21 cellular contexts compared by ENCODE assay signal in the genomic region with DNA sequence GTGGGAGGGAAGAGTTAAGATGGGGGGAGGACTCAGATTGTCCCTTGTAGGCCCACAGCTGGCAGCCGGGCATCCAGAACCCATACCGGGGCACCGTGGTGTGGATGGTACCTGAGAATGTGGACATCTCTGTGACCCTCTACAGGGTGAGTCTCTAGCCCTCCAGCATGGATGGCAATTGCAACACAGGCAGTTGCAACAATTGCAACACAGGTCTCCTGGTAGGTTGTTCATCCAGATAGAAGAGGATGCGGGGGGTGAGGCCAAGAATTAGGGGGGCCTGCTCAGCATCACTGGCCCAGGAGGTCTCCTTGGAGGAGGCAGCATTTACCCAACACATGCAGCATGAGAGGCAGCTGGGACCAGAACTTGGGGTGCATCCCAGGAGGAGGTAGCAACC. TPM values are rescaled to one million over a fixed set of nuclear protein-coding genes. Genes with fewer than 3 reads are reported as not detected.
DNase-seq lines count a peak whose midpoint lies in the region; ATAC-seq and TF ChIP-seq lines count a peak whose summit lies in the region.
"Had no signal": no experiment of that assay in that cellular context is flagged by ENCODE, and none has a peak within 500 bp of the region (broad histone marks: within the 10 kb centered on the region; RNA-seq: fewer than 3 reads in every experiment).

No MANE protein-coding gene starts in this region.

- no peak for TF ChIP-seq CTCF in neutrophil (IDR thresholded peaks at IDR 0.05)

- CTCF ChIA-PET in CD4-positive, alpha-beta memory T cell (lab: Charles Lee; ENCODE audit: partially characterized antibody): interaction anchor here (4.8 to 5.1 kb wide), 2 partner anchors 9 to 38 kb away, joined by 41 to 50 read pairs; no protein-coding TSS in a partner anchor

- intact Hi-C loops in CD4-positive, alpha-beta memory T cell (cut with micrococcal nuclease): no loop called here
- intact Hi-C loops in activated T-helper 1 cell treated with anti-CD3 and anti-CD28 coated beads, Interleukin-12 subunit alpha, Interleukin-12 subunit beta, Interleukin-2, Interleukin-4 antibody, amounts not matched to agents 30 ng/mL and 10 ng/mL and 1 ng/mL, durations not matched to agents 14 hours and 24 hours and 36 hours (cut with micrococcal nuclease): loop anchor here (5.0 kb wide), 1 partner anchor 238 kb away; no protein-coding TSS in a partner anchor
- intact Hi-C loops in aorta (cut with DNase I): loop anchor here in 1 of 2 donors (5.0 kb wide), 1 partner anchor 157 kb away; a partner anchor contains a TSS
- intact Hi-C loops in right cardiac atrium (cut with DNase I): loop anchor here in 1 of 4 donors (5.0 kb wide), 1 partner anchor 33 kb away; a partner anchor contains a TSS

- no peak overlapping the region for H3K4me3 ChIP-seq in CD4-positive, alpha-beta memory T cell (ENCODE audit: low read length in 2 of 2)
- H3K4me3 ChIP-seq in neutrophil (ENCODE audit: low read depth in 1 of 2, low read length in 1 of 2): peak overlapping the region; percentile 28 to 99
- H3K4me3 ChIP-seq in aorta (ENCODE audit: low read length in 2 of 2): no peak overlapping the region
- no peak overlapping the region for H3K4me3 ChIP-seq in right cardiac atrium (ENCODE audit: low read length)
- H3K4me3 ChIP-seq: body of pancreas, lower lobe of right lung, smooth muscle cell had no signal

- no peaks in the 10 kb centered on the region for H3K27me3 Mint-ChIP-seq in CD4-positive, alpha-beta memory T cell
- peaks cover 1% of the 10 kb centered on the region for H3K27me3 Mint-ChIP-seq in activated T-helper 1 cell treated with anti-CD3 and anti-CD28 coated beads, Interleukin-12 subunit alpha, Interleukin-12 subunit beta, Interleukin-2, Interleukin-4 antibody, amounts not matched to agents 30 ng/mL and 10 ng/mL and 1 ng/mL, durations not matched to agents 14 hours and 24 hours and 36 hours (ENCODE audit: insufficient read depth)

- ATAC-seq in aorta (ENCODE audit: low FRiP score): no peak
- no peak for ATAC-seq in right cardiac atrium
- ATAC-seq: body of pancreas, lower lobe of right lung had no signal

- peaks cover 18 to 66% of the 10 kb centered on the region in 2 donors for H3K36me3 Mint-ChIP-seq in CD4-positive, alpha-beta memory T cell
- H3K36me3 Mint-ChIP-seq in activated T-helper 1 cell treated with anti-CD3 and anti-CD28 coated beads, Interleukin-12 subunit alpha, Interleukin-12 subunit beta, Interleukin-2, Interleukin-4 antibody, amounts not matched to agents 30 ng/mL and 10 ng/mL and 1 ng/mL, durations not matched to agents 14 hours and 24 hours and 36 hours (ENCODE audit: low read depth): peaks cover 30% of the 10 kb centered on the region

- peak overlapping the region in 5 of 8 donors; percentile 21 to 74 (median 34) for H3K4me3 Mint-ChIP-seq in CD4-positive, alpha-beta memory T cell
- H3K4me3 Mint-ChIP-seq in activated T-helper 1 cell treated with anti-CD3 and anti-CD28 coated beads, Interleukin-12 subunit alpha, Interleukin-12 subunit beta, Interleukin-2, Interleukin-4 antibody, amounts not matched to agents 30 ng/mL and 10 ng/mL and 1 ng/mL, durations not matched to agents 14 hours and 24 hours and 36 hours: peak overlapping the region; percentile 30

- H3K4me1 ChIP-seq in CD4-positive, alpha-beta memory T cell (ENCODE audit: insufficient read depth, low read length): peaks cover 40% of the 10 kb centered on the region
- H3K4me1 ChIP-seq in neutrophil (ENCODE audit: control insufficient read depth in 1 of 2, insufficient read depth in 1 of 2, low read depth in 1 of 2, low read length in 1 of 2): peaks cover 43 to 50% of the 10 kb centered on the region in 2 experiments
- no peaks in the 10 kb centered on the region for H3K4me1 ChIP-seq in aorta (ENCODE audit: control insufficient read depth in 1 of 2, insufficient read depth in 2 of 2, low read length in 2 of 2)
- H3K4me1 ChIP-seq in right cardiac atrium (ENCODE audit: control insufficient read depth, insufficient read depth, low read length): peaks cover 7% of the 10 kb centered on the region

- H3K9me3 Mint-ChIP-seq in CD4-positive, alpha-beta memory T cell: no peaks in the 10 kb centered on the region
- no peaks in the 10 kb centered on the region for H3K9me3 Mint-ChIP-seq in activated T-helper 1 cell treated with anti-CD3 and anti-CD28 coated beads, Interleukin-12 subunit alpha, Interleukin-12 subunit beta, Interleukin-2, Interleukin-4 antibody, amounts not matched to agents 30 ng/mL and 10 ng/mL and 1 ng/mL, durations not matched to agents 14 hours and 24 hours and 36 hours

- H3K27me3 ChIP-seq in CD4-positive, alpha-beta memory T cell (ENCODE audit: insufficient read depth, low read length): no peaks in the 10 kb centered on the region
- no peaks in the 10 kb centered on the region for H3K27me3 ChIP-seq in neutrophil
- H3K27me3 ChIP-seq in aorta (ENCODE audit: control insufficient read depth in 1 of 2, insufficient read depth in 2 of 2, low read length in 1 of 2): no peaks in the 10 kb centered on the region
- H3K27me3 ChIP-seq in right cardiac atrium (ENCODE audit: control insufficient read depth, insufficient read depth): no peaks in the 10 kb centered on the region
- H3K27me3 ChIP-seq: body of pancreas had no signal

- DNase-seq in SIG-M5 treated with dmso at 0.1 percent for 504 hours (lab: John Stamatoyannopoulos, UW; ENCODE audit: unreplicated experiment) (peak; percentile 18), SIG-M5 (lab: John Stamatoyannopoulos, UW) (no peak), aorta (no peak), anterior cingulate cortex (lab: John Stamatoyannopoulos, UW) (no peak), right cardiac atrium (no peak)
- DNase-seq in CD4-positive, alpha-beta memory T cell: no peak
- DNase-seq in activated T-helper 1 cell treated with anti-CD3 and anti-CD28 coated beads, Interleukin-12 subunit alpha, Interleukin-12 subunit beta, Interleukin-2, Interleukin-4 antibody, amounts not matched to agents 30 ng/mL and 10 ng/mL and 1 ng/mL, durations not matched to agents 14 hours and 24 hours and 36 hours (ENCODE audit: low spot score): no peak
- DNase-seq: 8988T; activated gamma-delta T cell; body of pancreas; hippocampal formation; islet precursor cell; lower lobe of right lung; NCI-H82; stimulated activated CD4-positive, alpha-beta T cell treated with anti-CD3 and anti-CD28 coated beads, Interleukin-4, amount 100 ng/mL, for 24 hours; SW 1271 had no signal

- WGBS in aorta, 2 donors: 81 to 89% methylated on average over 3 to 4 of the region's 4 CpGs
- WGBS in right cardiac atrium: 85% methylated on average over 4 of the region's 4 CpGs

- no peaks in the 10 kb centered on the region for H3K9me3 ChIP-seq in CD4-positive, alpha-beta memory T cell (ENCODE audit: control insufficient read depth in 1 of 2, low read length in 2 of 2)
- H3K9me3 ChIP-seq in neutrophil (no peaks in the 10 kb centered on the region), aorta (ENCODE audit: control insufficient read depth, low read length) (no peaks in the 10 kb centered on the region), right cardiac atrium (ENCODE audit: control insufficient read depth, low read length) (no peaks in the 10 kb centered on the region)
- H3K9me3 ChIP-seq: body of pancreas, lower lobe of right lung had no signal

- peaks cover 12 to 55% (median 34%) of the 10 kb centered on the region in 4 donors for H3K4me1 Mint-ChIP-seq in CD4-positive, alpha-beta memory T cell
- H3K4me1 Mint-ChIP-seq in activated T-helper 1 cell treated with anti-CD3 and anti-CD28 coated beads, Interleukin-12 subunit alpha, Interleukin-12 subunit beta, Interleukin-2, Interleukin-4 antibody, amounts not matched to agents 30 ng/mL and 10 ng/mL and 1 ng/mL, durations not matched to agents 14 hours and 24 hours and 36 hours (ENCODE audit: low read depth): peaks cover 38% of the 10 kb centered on the region

- peaks cover 41% of the 10 kb centered on the region for H3K36me3 ChIP-seq in CD4-positive, alpha-beta memory T cell (ENCODE audit: insufficient read depth, low read length)
- H3K36me3 ChIP-seq in neutrophil (peaks cover 64% of the 10 kb centered on the region), aorta (ENCODE audit: control insufficient read depth in 1 of 2, insufficient read depth in 2 of 2, low read length in 1 of 2) (peaks cover 5 to 10% of the 10 kb centered on the region in 2 donors)

- no peak overlapping the region for H3K27ac ChIP-seq in CD4-positive, alpha-beta memory T cell (ENCODE audit: low read depth, low read length)
- peak overlapping the region; percentile 95 for H3K27ac ChIP-seq in neutrophil
- no peak overlapping the region for H3K27ac ChIP-seq in aorta (ENCODE audit: low read depth in 1 of 2, low read length in 2 of 2)
- H3K27ac ChIP-seq in right cardiac atrium (ENCODE audit: low read length): no peak overlapping the region
- H3K27ac ChIP-seq: body of pancreas, lower lobe of right lung had no signal

- H3K27ac Mint-ChIP-seq in CD4-positive, alpha-beta memory T cell: peak overlapping the region in 6 of 7 donors; percentile 52 to 94 (median 68)
- H3K27ac Mint-ChIP-seq in activated T-helper 1 cell treated with anti-CD3 and anti-CD28 coated beads, Interleukin-12 subunit alpha, Interleukin-12 subunit beta, Interleukin-2, Interleukin-4 antibody, amounts not matched to agents 30 ng/mL and 10 ng/mL and 1 ng/mL, durations not matched to agents 14 hours and 24 hours and 36 hours: no peak overlapping the region
- H3K27ac Mint-ChIP-seq: progenitor cell of endocrine pancreas had no signal

- POLR2A ChIA-PET in CD4-positive, alpha-beta memory T cell (lab: Charles Lee; ENCODE audit: partially characterized antibody): interaction anchor here (1.1 to 17.1 kb wide), 5 partner anchors 9 to 73 kb away, joined by 3 to 403 read pairs (median 79); a partner anchor contains a TSS

RNA-seq across cellular contexts. Expression of a gene that starts 3.4 kb away (rescaled TPM):
- 100 to 1,000 TPM; 151 to 154 TPM for total RNA-seq in CD4-positive, alpha-beta memory T cell
- 10 to 100 TPM in 1 of 2 donors, 1 to 10 TPM in 1; 8.9 to 25.2 TPM for polyA plus RNA-seq in CD4-positive, alpha-beta memory T cell
- 168 and 178 TPM in 2 replicates for total RNA-seq in activated T-helper 1 cell treated with anti-CD3 and anti-CD28 coated beads, Interleukin-12 subunit alpha, Interleukin-12 subunit beta, Interleukin-2, Interleukin-4 antibody, amounts not matched to agents 30 ng/mL and 10 ng/mL and 1 ng/mL, durations not matched to agents 14 hours and 24 hours and 36 hours
- 100 to 1,000 TPM; 235 to 266 TPM for total RNA-seq in aorta
- 100 to 1,000 TPM in 1 of 2 donors, 10 to 100 TPM in 1; 53.2 to 316 TPM for polyA plus RNA-seq in aorta
- total RNA-seq in right cardiac atrium: 10 to 100 TPM; 43.9 to 80.2 (median 48.2) TPM
- 35.7 TPM for polyA plus RNA-seq in right cardiac atrium

RNA-seq across cellular contexts. Expression of a gene that starts 7.0 kb away (rescaled TPM):
- 10 to 100 TPM; 68.9 to 71.4 TPM for total RNA-seq in CD4-positive, alpha-beta memory T cell
- polyA plus RNA-seq in CD4-positive, alpha-beta memory T cell: 100 to 1,000 TPM; 130 to 164 TPM
- total RNA-seq in activated T-helper 1 cell treated with anti-CD3 and anti-CD28 coated beads, Interleukin-12 subunit alpha, Interleukin-12 subunit beta, Interleukin-2, Interleukin-4 antibody, amounts not matched to agents 30 ng/mL and 10 ng/mL and 1 ng/mL, durations not matched to agents 14 hours and 24 hours and 36 hours: 50.4 and 50.6 TPM in 2 replicates
- 10 to 100 TPM; 49.5 to 64.3 TPM for total RNA-seq in aorta
- 10 to 100 TPM; 67.5 to 83.4 TPM for polyA plus RNA-seq in aorta
- 10 to 100 TPM; 40.5 to 46.6 (median 45.9) TPM for total RNA-seq in right cardiac atrium
- 43.0 TPM for polyA plus RNA-seq in right cardiac atrium

RNA-seq across cellular contexts. Expression of a gene that starts 9.0 kb away (rescaled TPM):
- total RNA-seq in CD4-positive, alpha-beta memory T cell: 10 to 100 TPM; 24.6 to 27.5 TPM
- polyA plus RNA-seq in CD4-positive, alpha-beta memory T cell: 10 to 100 TPM; 70.1 to 74.9 TPM
- total RNA-seq in activated T-helper 1 cell treated with anti-CD3 and anti-CD28 coated beads, Interleukin-12 subunit alpha, Interleukin-12 subunit beta, Interleukin-2, Interleukin-4 antibody, amounts not matched to agents 30 ng/mL and 10 ng/mL and 1 ng/mL, durations not matched to agents 14 hours and 24 hours and 36 hours: 94.6 and 96.9 TPM in 2 replicates
- total RNA-seq in aorta (10 to 100 TPM; 21.7 to 29.3 TPM), right cardiac atrium (10 to 100 TPM; 32.6 to 35.3 (median 34.9) TPM)
- polyA plus RNA-seq in aorta (10 to 100 TPM; 37.1 to 42.5 TPM), right cardiac atrium (56.8 TPM)

RNA-seq across cellular contexts. Expression of a gene that starts 16.3 kb away (rescaled TPM):
- 1 to 10 TPM; 1.6 to 2.7 TPM for total RNA-seq in CD4-positive, alpha-beta memory T cell
- 1 to 10 TPM in 1 of 2 donors, not detected in 1; 1.2 TPM for polyA plus RNA-seq in CD4-positive, alpha-beta memory T cell
- total RNA-seq in activated T-helper 1 cell treated with anti-CD3 and anti-CD28 coated beads, Interleukin-12 subunit alpha, Interleukin-12 subunit beta, Interleukin-2, Interleukin-4 antibody, amounts not matched to agents 30 ng/mL and 10 ng/mL and 1 ng/mL, durations not matched to agents 14 hours and 24 hours and 36 hours: 1.6 and 2.0 TPM in 2 replicates
- 1 to 10 TPM in 1 of 2 donors, under 1 TPM in 1; 0.93 to 1.3 TPM for total RNA-seq in aorta
- polyA plus RNA-seq in aorta: 1 to 10 TPM in 1 of 2 donors, not detected in 1; 7.3 TPM
- under 1 TPM; 0.28 to 0.88 (median 0.55) TPM for total RNA-seq in right cardiac atrium
- polyA plus RNA-seq in right cardiac atrium: 0.18 TPM
- total RNA-seq: myocyte, RPMI7951, smooth muscle cell had no signal
- polyA plus RNA-seq: smooth muscle cell had no signal

RNA-seq across cellular contexts. Expression of a gene that starts 21.1 kb away (rescaled TPM):
- total RNA-seq in CD4-positive, alpha-beta memory T cell: 100 to 1,000 TPM; 201 to 211 TPM
- 10 to 100 TPM in 1 of 2 donors, 1 to 10 TPM in 1; 9.0 to 23.6 TPM for polyA plus RNA-seq in CD4-positive, alpha-beta memory T cell
- 97.9 and 103 TPM in 2 replicates for total RNA-seq in activated T-helper 1 cell treated with anti-CD3 and anti-CD28 coated beads, Interleukin-12 subunit alpha, Interleukin-12 subunit beta, Interleukin-2, Interleukin-4 antibody, amounts not matched to agents 30 ng/mL and 10 ng/mL and 1 ng/mL, durations not matched to agents 14 hours and 24 hours and 36 hours
- 100 to 1,000 TPM; 280 to 473 TPM for total RNA-seq in aorta
- polyA plus RNA-seq in aorta: 100 to 1,000 TPM in 1 of 2 donors, 10 to 100 TPM in 1; 40.1 to 467 TPM
- 100 to 1,000 TPM; 128 to 161 (median 140) TPM for total RNA-seq in right cardiac atrium
- polyA plus RNA-seq in right cardiac atrium: 60.2 TPM

Comparison
In these comparisons a context has a peak if more than half of its experiments do, and no peak if none do; other contexts are left out.
1. H3K4me3 ChIP-seq: peak in neutrophil (2 of 2); none in CD4-positive, alpha-beta memory T cell (0 of 2), aorta (0 of 2) and right cardiac atrium (single experiment).